ENCODE assay signal across 9 cellular contexts in the genomic region with DNA sequence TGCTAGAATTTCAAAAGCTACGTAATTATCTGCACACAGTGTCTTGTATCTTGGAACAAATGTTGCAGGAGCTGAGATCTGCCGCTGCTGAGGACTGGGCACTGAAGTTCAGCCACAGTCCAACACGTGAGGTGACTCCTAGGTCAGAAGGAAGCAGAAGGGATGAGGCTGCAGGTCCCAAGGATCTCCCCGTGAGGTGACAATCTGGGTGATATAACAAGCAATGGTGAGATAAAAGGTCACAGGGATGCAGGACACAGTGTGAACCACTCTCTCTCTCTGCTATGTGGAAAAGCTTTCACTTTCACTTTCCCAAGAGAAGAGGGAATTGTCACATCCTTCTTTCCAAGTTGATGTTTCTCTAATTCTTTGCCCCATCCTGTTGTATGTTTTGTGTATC.
A peak's percentile ranks its signal among the peaks of the same experiment; 100 is the strongest.
DNase-seq lines count a peak whose midpoint lies in the region; ATAC-seq and TF ChIP-seq lines count a peak whose summit lies in the region.
"Had no signal": no experiment of that assay in that cellular context is flagged by ENCODE, and none has a peak within 500 bp of the region (broad histone marks: within the 10 kb centered on the region; RNA-seq: fewer than 3 reads in every experiment).

No MANE protein-coding gene starts in this region.

- no peak overlapping the region for H3K4me3 ChIP-seq in mammary epithelial cell (replicated peaks in 1 of 3; ENCODE audit: insufficient read depth in 1 of 3, low read depth in 2 of 3, low read length in 3 of 3)
- H3K4me3 ChIP-seq in right lobe of liver: peak overlapping the region in 2 of 3 donors; percentile 23 to 38
- peak overlapping the region; percentile 41 for H3K4me3 ChIP-seq in upper lobe of right lung

- peak; percentile 25 for DNase-seq in NCI-H2107 treated with DMSO at 0.1 percent for 48 hours (lab: John Stamatoyannopoulos, UW; ENCODE audit: unreplicated experiment)
- no peak for DNase-seq in NCI-H2107 (lab: John Stamatoyannopoulos, UW)
- DNase-seq in mammary epithelial cell: no peak
- no peak for DNase-seq in right lobe of liver
- DNase-seq in upper lobe of right lung: no peak
- DNase-seq in DMS114 treated with DMSO at 0.1 percent for 48 hours (lab: John Stamatoyannopoulos, UW; ENCODE audit: unreplicated experiment): no peak
- DNase-seq in NCI-H524 (lab: John Stamatoyannopoulos, UW): no peak
- DNase-seq: activated CD8-positive, alpha-beta memory T cell treated with anti-CD3 and anti-CD28 coated beads, Interleukin-2, amount 10 ng/mL, durations not matched to agents 7 days and 5 days had no signal

- CTCF ChIA-PET in mammary epithelial cell (lab: Charles Lee; ENCODE audit: low non-redundant PET): interaction anchor here (0.6 kb wide), 2 partner anchors 89 to 1066 kb away, joined by 3 to 5 read pairs; no protein-coding TSS in a partner anchor

- H4K20me1 ChIP-seq in mammary epithelial cell (ENCODE audit: insufficient read depth, low read length): no peaks in the 10 kb centered on the region

- H3K4me1 ChIP-seq in mammary epithelial cell (ENCODE audit: insufficient read depth, low read length): peaks cover 16% of the 10 kb centered on the region
- no peaks in the 10 kb centered on the region for H3K4me1 ChIP-seq in right lobe of liver
- H3K4me1 ChIP-seq in upper lobe of right lung: no peaks in the 10 kb centered on the region

- no TSS peak for BruUV-seq in mammary epithelial cell (replicated peaks; lab: Mats Ljungman, UMichigan)

- peak; percentile 88 to 98 (median 91) for ATAC-seq in right lobe of liver
- ATAC-seq in upper lobe of right lung: peak; percentile 49
- no peak for ATAC-seq in GM21390 (IDR thresholded peaks at IDR 0.05; ENCODE audit: unreplicated experiment)
- ATAC-seq: activated CD8-positive, alpha-beta memory T cell treated with anti-CD3 and anti-CD28 coated beads, Interleukin-2, amount 10 ng/mL, durations not matched to agents 7 days and 5 days had no signal

- no peaks in the 10 kb centered on the region for H3K9me3 ChIP-seq in mammary epithelial cell (replicated peaks; ENCODE audit: insufficient read depth, low read length)
- H3K9me3 ChIP-seq in right lobe of liver: no peaks in the 10 kb centered on the region
- H3K9me3 ChIP-seq in upper lobe of right lung: no peaks in the 10 kb centered on the region

- peak overlapping the region; percentile 79 for H2AFZ ChIP-seq in mammary epithelial cell (ENCODE audit: low read depth, low read length)

- H3K27me3 ChIP-seq in mammary epithelial cell (ENCODE audit: insufficient read depth, low read length) (no peaks in the 10 kb centered on the region), right lobe of liver (no peaks in the 10 kb centered on the region), upper lobe of right lung (no peaks in the 10 kb centered on the region)

- in situ Hi-C loops in mammary epithelial cell (cut with MboI; ENCODE audit: low sequenced_read_pairs in 2 of 2): loop anchor here (10.0 to 25.0 kb wide), 4 partner anchors 118 to 710 kb away; no protein-coding TSS in a partner anchor

- H3K36me3 ChIP-seq in mammary epithelial cell (ENCODE audit: insufficient read depth, low read length): no peaks in the 10 kb centered on the region
- H3K36me3 ChIP-seq in right lobe of liver: no peaks in the 10 kb centered on the region
- no peaks in the 10 kb centered on the region for H3K36me3 ChIP-seq in upper lobe of right lung

- H3K27ac ChIP-seq in mammary epithelial cell (ENCODE audit: insufficient read depth, low read depth, low read length): peak overlapping the region; percentile 46
- no peak overlapping the region for H3K27ac ChIP-seq in right lobe of liver
- H3K27ac ChIP-seq in upper lobe of right lung: peak overlapping the region; percentile 63

- 100% methylated on average over 4 of the region's 4 CpGs for WGBS in mammary epithelial cell (ENCODE audit: low coverage, missing lambda C conversion rate)
- WGBS in right lobe of liver (ENCODE audit: insufficient coverage, low coverage, low lambda C conversion rate, missing lambda C conversion rate): 32% methylated on average over 4 of the region's 4 CpGs

- TF ChIP-seq POLR2A in right lobe of liver (IDR thresholded peaks at IDR 0.05): no peak

- dilution Hi-C loops in mammary epithelial cell (cut with HindIII; ENCODE audit: low sequenced_read_pairs): no loop called here

- no peak for TF ChIP-seq CTCF in mammary epithelial cell (conservative IDR thresholded peaks at IDR 0.05 in 1 of 2, IDR thresholded peaks at IDR 0.05 in 1 of 2; ENCODE audit: extremely low read depth in 1 of 2, insufficient read depth in 1 of 2, low read depth in 1 of 2, low read length in 2 of 2)
- TF ChIP-seq CTCF in right lobe of liver (IDR thresholded peaks at IDR 0.05): no peak
- no peak for TF ChIP-seq CTCF in upper lobe of right lung (IDR thresholded peaks at IDR 0.05)

- H3K4me2 ChIP-seq in mammary epithelial cell (ENCODE audit: insufficient read depth, low read depth, low read length): peak overlapping the region; percentile 76

- H3K9ac ChIP-seq in mammary epithelial cell (ENCODE audit: insufficient read depth, low read length): no peak overlapping the region

- intact Hi-C loops in mammary epithelial cell (cut with micrococcal nuclease) (no loop called here), right lobe of liver (cut with DNase I) (no loop called here), upper lobe of right lung (cut with DNase I) (no loop called here)

- no peaks in the 10 kb centered on the region for H3K79me2 ChIP-seq in mammary epithelial cell (ENCODE audit: insufficient read depth, low read length)

Comparison
In these comparisons a context has a peak if more than half of its experiments do, and no peak if none do; other contexts are left out.
1. H3K27ac ChIP-seq: peak in mammary epithelial cell (single experiment) and upper lobe of right lung (single experiment); none in right lobe of liver (0 of 3).
2. H3K4me3 ChIP-seq: peak in right lobe of liver (2 of 3) and upper lobe of right lung (single experiment); none in mammary epithelial cell (0 of 3).